7 cellular contexts compared by ENCODE assay signal in genomic region chr5:139414601-139415121, GRCh38. TPM values are rescaled to one million over a fixed set of nuclear protein-coding genes. Genes with fewer than 3 reads are reported as not detected.
A peak's percentile ranks its signal among the peaks of the same experiment; 100 is the strongest.
DNase-seq lines count a peak whose midpoint lies in the region; ATAC-seq and TF ChIP-seq lines count a peak whose summit lies in the region.
"Had no signal": no experiment of that assay in that cellular context is flagged by ENCODE, and none has a peak within 500 bp of the region (broad histone marks: within the 10 kb centered on the region; RNA-seq: fewer than 3 reads in every experiment).

No MANE protein-coding gene starts in this region.

- no peaks in the 10 kb centered on the region for H4K20me1 ChIP-seq in mammary epithelial cell (ENCODE audit: insufficient read depth, low read length)

- dilution Hi-C loops in mammary epithelial cell (cut with HindIII; ENCODE audit: low sequenced_read_pairs), result loop anchor here (5.0 kb wide), 1 partner anchor 83 kb away; no protein-coding TSS in a partner anchor

- H3K4me3 ChIP-seq in SJCRH30 (no peak overlapping the region), mammary epithelial cell (replicated peaks in 1 of 3; ENCODE audit: insufficient read depth in 1 of 3, low read depth in 2 of 3, low read length in 3 of 3) (no peak overlapping the region), skeletal muscle cell (ENCODE audit: low read depth, low read length) (no peak overlapping the region)
- H3K4me3 ChIP-seq: neural progenitor cell had no signal

- H3K4me2 ChIP-seq in mammary epithelial cell (ENCODE audit: insufficient read depth, low read depth, low read length), result peak overlapping the region; percentile 38
- H3K4me2 ChIP-seq: neural progenitor cell had no signal

- H3K9me3 ChIP-seq in SJCRH30 (replicated peaks) (no peaks in the 10 kb centered on the region), mammary epithelial cell (replicated peaks; ENCODE audit: insufficient read depth, low read length) (no peaks in the 10 kb centered on the region)

- H3K27me3 ChIP-seq in SJCRH30, result no peaks in the 10 kb centered on the region
- no peaks in the 10 kb centered on the region for H3K27me3 ChIP-seq in mammary epithelial cell (ENCODE audit: insufficient read depth, low read length)
- H3K27me3 ChIP-seq: neural progenitor cell had no signal

- H3K79me2 ChIP-seq in mammary epithelial cell (ENCODE audit: insufficient read depth, low read length), result no peaks in the 10 kb centered on the region

- DNase-seq in SJCRH30 (peak; percentile 75 to 85), mammary epithelial cell (no peak), skeletal muscle cell (ENCODE audit: low read depth) (peak; percentile 45), NCI-H446 (lab: John Stamatoyannopoulos, UW) (no peak)

- H3K9ac ChIP-seq in mammary epithelial cell (ENCODE audit: insufficient read depth, low read length), result no peak overlapping the region
- H3K9ac ChIP-seq: neural progenitor cell had no signal

- 85% methylated on average over 8 of the region's 8 CpGs for WGBS in mammary epithelial cell (ENCODE audit: low coverage, missing lambda C conversion rate)

- H3K27ac ChIP-seq in SJCRH30, result peak overlapping the region; percentile 54
- H3K27ac ChIP-seq in mammary epithelial cell (ENCODE audit: insufficient read depth, low read depth, low read length), result peak overlapping the region; percentile 46
- H3K27ac ChIP-seq: neural progenitor cell had no signal

- intact Hi-C loops in mammary epithelial cell (cut with micrococcal nuclease), result loop anchor here (1.0 to 2.0 kb wide), 2 partner anchors 10 to 126 kb away; partner anchors contain the start of gene SPATA24

- H2AFZ ChIP-seq in mammary epithelial cell (ENCODE audit: low read depth, low read length), result no peak overlapping the region
- H2AFZ ChIP-seq: neural progenitor cell had no signal

- ATAC-seq in HG03280 (IDR thresholded peaks at IDR 0.05; ENCODE audit: unreplicated experiment), result no peak

- no TSS peak for BruUV-seq in mammary epithelial cell (replicated peaks; lab: Mats Ljungman, UMichigan)

- H3K4me1 ChIP-seq in SJCRH30 (peaks cover 14% of the 10 kb centered on the region), mammary epithelial cell (ENCODE audit: insufficient read depth, low read length) (peaks cover 18% of the 10 kb centered on the region)

- H3K36me3 ChIP-seq in SJCRH30, result peaks cover 10% of the 10 kb centered on the region; the same call in 1 of the 2 replicates
- no peaks in the 10 kb centered on the region for H3K36me3 ChIP-seq in mammary epithelial cell (ENCODE audit: insufficient read depth, low read length)
- H3K36me3 ChIP-seq: neural progenitor cell had no signal

- in situ Hi-C loops in mammary epithelial cell (cut with MboI; ENCODE audit: low sequenced_read_pairs in 2 of 2), result no loop called here

- no peak for TF ChIP-seq CTCF in mammary epithelial cell (conservative IDR thresholded peaks at IDR 0.05 in 1 of 2, IDR thresholded peaks at IDR 0.05 in 1 of 2; ENCODE audit: extremely low read depth in 1 of 2, insufficient read depth in 1 of 2, low read depth in 1 of 2, low read length in 2 of 2)

- CTCF ChIA-PET in mammary epithelial cell (lab: Charles Lee; ENCODE audit: low non-redundant PET), result no interaction called here

RNA-seq across cellular contexts. Expression of gene SPATA24, which starts 10.8 kb away (rescaled TPM):
- total RNA-seq in SJCRH30 (2014; rRNA removed; shearing (Covaris generic)), result 8.2 and 8.8 TPM in 2 replicates
- total RNA-seq in mammary epithelial cell, result 1 to 10 TPM; 3.2 to 5.4 TPM
- polyA plus RNA-seq in mammary epithelial cell, result 4.1 TPM
- not detected for polyA minus RNA-seq in mammary epithelial cell

RNA-seq across cellular contexts. Expression of gene PROB1, which starts 19.8 kb away (rescaled TPM):
- 0.38 and 0.59 TPM in 2 replicates for total RNA-seq in SJCRH30 (2014; rRNA removed; shearing (Covaris generic))
- under 1 TPM; 0.38 to 0.67 TPM for total RNA-seq in mammary epithelial cell
- 0.03 TPM for polyA plus RNA-seq in mammary epithelial cell
- not detected for polyA minus RNA-seq in mammary epithelial cell

RNA-seq across cellular contexts. Expression of gene DNAJC18, which starts 24.7 kb away (rescaled TPM):
- 19.7 and 19.8 TPM in 2 replicates for total RNA-seq in SJCRH30 (2014; rRNA removed; shearing (Covaris generic))
- 10 to 100 TPM in 1 of 2 donors, 1 to 10 TPM in 1; 6.7 to 12.9 TPM for total RNA-seq in mammary epithelial cell
- 3.3 TPM for polyA plus RNA-seq in mammary epithelial cell
- 6.6 TPM for polyA minus RNA-seq in mammary epithelial cell

RNA-seq across cellular contexts. Expression of gene MZB1, which starts 24.9 kb away (rescaled TPM):
- total RNA-seq in SJCRH30 (2014; rRNA removed; shearing (Covaris generic)), result 0.24 TPM in 1 of 2 replicates, not detected in the other
- not detected for total RNA-seq in mammary epithelial cell
- polyA plus RNA-seq in mammary epithelial cell, result not detected
- polyA minus RNA-seq in mammary epithelial cell, result not detected
- polyA plus RNA-seq: fibroblast of lung had no signal

RNA-seq across cellular contexts. Expression of gene SLC23A1, which starts 31.6 kb away (rescaled TPM):
- total RNA-seq in SJCRH30 (2014; rRNA removed; shearing (Covaris generic)), result not detected in 2 replicates
- total RNA-seq in mammary epithelial cell, result not detected
- polyA plus RNA-seq in mammary epithelial cell, result not detected
- polyA minus RNA-seq in mammary epithelial cell, result not detected
- total RNA-seq: fibroblast of lung had no signal
- polyA plus RNA-seq: fibroblast of lung had no signal

Comparison
In these comparisons a context has a peak if more than half of its experiments do, and no peak if none do; other contexts are left out.
1. DNase-seq: peak in SJCRH30 (2 of 2) and skeletal muscle cell (single experiment); none in mammary epithelial cell (single experiment) and NCI-H446 (0 of 2).